ENCODE assay signal across 8 cellular contexts in genomic region chr19:2274937-2275535, GRCh38. TPM values are rescaled to one million over a fixed set of nuclear protein-coding genes. Genes with fewer than 3 reads are reported as not detected.
DNase-seq lines count a peak whose midpoint lies in the region; ATAC-seq and TF ChIP-seq lines count a peak whose summit lies in the region.

No MANE protein-coding gene starts in this region.

- H3K27ac ChIP-seq in trophoblast cell (ENCODE audit: low read depth, low read length): peak overlapping the region; percentile 2

- H2BK12ac ChIP-seq in trophoblast cell (ENCODE audit: low read length): no peak overlapping the region

- H3K36me3 ChIP-seq in trophoblast cell (ENCODE audit: control insufficient read depth in 1 of 2, insufficient read depth in 2 of 2, low read length in 2 of 2): peaks cover 32 to 39% of the 10 kb centered on the region in 2 experiments

- no peak overlapping the region for H4K91ac ChIP-seq in trophoblast cell (ENCODE audit: low read depth, low read length)

- no peak overlapping the region for H3K4me2 ChIP-seq in trophoblast cell (ENCODE audit: low read length)

- H2BK5ac ChIP-seq in trophoblast cell (ENCODE audit: low read depth, low read length, poor library complexity): no peak overlapping the region

- H3K9me3 Mint-ChIP-seq in activated naive CD4-positive, alpha-beta T cell treated with anti-CD3 and anti-CD28 coated beads, Interleukin-2, amount 50 U/mL, for 72 hours: no peaks in the 10 kb centered on the region

- H3K23ac ChIP-seq in trophoblast cell (ENCODE audit: low read length): no peak overlapping the region

- H3K27ac Mint-ChIP-seq in activated naive CD4-positive, alpha-beta T cell treated with anti-CD3 and anti-CD28 coated beads, Interleukin-2, amount 50 U/mL, for 72 hours: peak overlapping the region; percentile 75 to 94

- peaks cover 10 to 23% of the 10 kb centered on the region in 2 donors for H3K36me3 Mint-ChIP-seq in activated naive CD4-positive, alpha-beta T cell treated with anti-CD3 and anti-CD28 coated beads, Interleukin-2, amount 50 U/mL, for 72 hours

- H4K8ac ChIP-seq in trophoblast cell (ENCODE audit: low read depth, low read length): no peak overlapping the region

- no peaks in the 10 kb centered on the region for H3K27me3 ChIP-seq in trophoblast cell (ENCODE audit: insufficient read depth, low read length)

- no CpG with 5 or more reads among the region's 16 CpGs for WGBS in trophoblast cell (ENCODE audit: extremely low coverage, insufficient coverage, insufficient read length)

- H3K79me1 ChIP-seq in trophoblast cell (ENCODE audit: low read length): peaks cover 12% of the 10 kb centered on the region

- H2AFZ ChIP-seq in trophoblast cell (ENCODE audit: insufficient read depth, low read length, poor library complexity): no peak overlapping the region

- peaks cover 21% of the 10 kb centered on the region for H3K79me2 ChIP-seq in trophoblast cell (ENCODE audit: control insufficient read depth, insufficient read depth, low read length, poor library complexity)

- H3K9ac ChIP-seq in trophoblast cell (ENCODE audit: low read length): no peak overlapping the region

- H3K14ac ChIP-seq in trophoblast cell (ENCODE audit: low read length): no peak overlapping the region

- no peak for ATAC-seq in activated naive CD4-positive, alpha-beta T cell treated with anti-CD3 and anti-CD28 coated beads, Interleukin-2, amount 50 U/mL, for 72 hours
- no peak for ATAC-seq in HG03354 (IDR thresholded peaks at IDR 0.05; ENCODE audit: poor library complexity, severe bottlenecking, unreplicated experiment)

- peaks cover 12 to 14% of the 10 kb centered on the region in 2 experiments for H3K4me1 ChIP-seq in trophoblast cell (ENCODE audit: control insufficient read depth in 1 of 2, insufficient read depth in 2 of 2, low read length in 2 of 2)

- H3K18ac ChIP-seq in trophoblast cell (ENCODE audit: low read length): no peak overlapping the region

- no peak overlapping the region for H2AK5ac ChIP-seq in trophoblast cell (ENCODE audit: low read length)

- TF ChIP-seq CTCF in AG10803 (conservative IDR thresholded peaks at IDR 0.05; ENCODE audit: low read length) (peak; percentile 65), GM12864 (IDR thresholded peaks at IDR 0.05; ENCODE audit: low read depth, low read length, missing control alignments) (peak; percentile 60)

- DNase-seq in AG10803 (ENCODE audit: low read depth): peak; percentile 67
- DNase-seq in GM12864 (ENCODE audit: low read depth): no peak
- DNase-seq in NCI-H345 (lab: John Stamatoyannopoulos, UW): peak; percentile 59
- DNase-seq in activated naive CD4-positive, alpha-beta T cell treated with anti-CD3 and anti-CD28 coated beads, Interleukin-2, amount 50 U/mL, for 72 hours (ENCODE audit: low spot score in 2 of 2): no peak
- DNase-seq in glomerular visceral epithelial cell (ENCODE audit: extremely low spot score): peak; percentile 68
- DNase-seq in trophoblast cell: peak in 1 of 2 donors; percentile 69
- no peak for DNase-seq in putamen (ENCODE audit: low spot score)

- no peaks in the 10 kb centered on the region for H3K9me3 ChIP-seq in trophoblast cell (ENCODE audit: insufficient read depth, low read depth, low read length)

- no peak overlapping the region for H2BK120ac ChIP-seq in trophoblast cell (ENCODE audit: insufficient read depth, low read length, poor library complexity)

- H4K12ac ChIP-seq in trophoblast cell (ENCODE audit: low read depth, low read length): no peak overlapping the region

- no peak overlapping the region for H3K4ac ChIP-seq in trophoblast cell (ENCODE audit: low read depth, low read length)

- no peak overlapping the region for H3K4me3 ChIP-seq in AG10803 (ENCODE audit: low read length)
- no peak overlapping the region for H3K4me3 ChIP-seq in GM12864 (ENCODE audit: low read depth, low read length)
- H3K4me3 ChIP-seq in trophoblast cell (ENCODE audit: low read depth, low read length): no peak overlapping the region

RNA-seq across cellular contexts. Expression of gene PEAK3, which starts 6.9 kb away (rescaled TPM):
- not detected for total RNA-seq in activated naive CD4-positive, alpha-beta T cell treated with anti-CD3 and anti-CD28 coated beads, Interleukin-2, amount 50 U/mL, for 72 hours
- 0.03 TPM in 2 replicates for polyA plus RNA-seq in trophoblast cell (2013)

RNA-seq across cellular contexts. Expression of gene JSRP1, which starts 18.8 kb away (rescaled TPM):
- under 1 TPM; 0.39 to 0.56 TPM for total RNA-seq in activated naive CD4-positive, alpha-beta T cell treated with anti-CD3 and anti-CD28 coated beads, Interleukin-2, amount 50 U/mL, for 72 hours
- polyA plus RNA-seq in trophoblast cell (2013): 0.10 and 0.12 TPM in 2 replicates

RNA-seq across cellular contexts. Expression of gene AMH, which starts 25.9 kb away (rescaled TPM):
- 1 to 10 TPM; 1.9 to 2.9 TPM for total RNA-seq in activated naive CD4-positive, alpha-beta T cell treated with anti-CD3 and anti-CD28 coated beads, Interleukin-2, amount 50 U/mL, for 72 hours
- polyA plus RNA-seq in trophoblast cell (2013): 2.4 and 2.8 TPM in 2 replicates

RNA-seq across cellular contexts. Expression of gene LINGO3, which starts 32.9 kb away (rescaled TPM):
- total RNA-seq in activated naive CD4-positive, alpha-beta T cell treated with anti-CD3 and anti-CD28 coated beads, Interleukin-2, amount 50 U/mL, for 72 hours: under 1 TPM in 1 of 2 donors, not detected in 1; 0.25 TPM
- polyA plus RNA-seq in trophoblast cell (2013): not detected in 2 replicates

RNA-seq across cellular contexts. Expression of gene SF3A2, which starts 38.4 kb away (rescaled TPM):
- total RNA-seq in activated naive CD4-positive, alpha-beta T cell treated with anti-CD3 and anti-CD28 coated beads, Interleukin-2, amount 50 U/mL, for 72 hours: 100 to 1,000 TPM; 145 to 154 TPM
- 90.1 and 94.1 TPM in 2 replicates for polyA plus RNA-seq in trophoblast cell (2013)

Comparison
In these comparisons a context has a peak if more than half of its experiments do, and no peak if none do; other contexts are left out.
1. DNase-seq: peak in AG10803 (single experiment), NCI-H345 (single experiment) and glomerular visceral epithelial cell (single experiment); none in GM12864 (single experiment), activated naive CD4-positive, alpha-beta T cell treated with anti-CD3 and anti-CD28 coated beads, Interleukin-2, amount 50 U/mL, for 72 hours (0 of 2) and putamen (single experiment).